Comparison of ENCODE assay signal across 8 cellular contexts in genomic region chr10:45374451-45375052, GRCh38. TPM values are rescaled to one million over a fixed set of nuclear protein-coding genes. Genes with fewer than 3 reads are reported as not detected.
DNase-seq lines count a peak whose midpoint lies in the region; ATAC-seq and TF ChIP-seq lines count a peak whose summit lies in the region.

No MANE protein-coding gene starts in this region.

- peak overlapping the region; percentile 88 for H2AFZ ChIP-seq in KMS-11 (ENCODE audit: low read depth)

- no peak overlapping the region for H3K27ac ChIP-seq in KMS-11
- peak overlapping the region; percentile 89 for H3K27ac ChIP-seq in neutrophil

- H3K9ac ChIP-seq in KMS-11, result no peak overlapping the region; the same call in 1 of the 2 replicates

- peaks cover 53% of the 10 kb centered on the region for H3K27me3 Mint-ChIP-seq in activated T-cell treated with anti-CD3 and anti-CD28 coated beads, Interleukin-2, amount 50 U/mL, for 72 hours (ENCODE audit: low read depth)

- H3K4me1 ChIP-seq in KMS-11 (ENCODE audit: low read depth, poor library complexity, severe bottlenecking), result peaks cover 33% of the 10 kb centered on the region
- H3K4me1 ChIP-seq in neutrophil (ENCODE audit: control insufficient read depth in 1 of 2, insufficient read depth in 1 of 2, low read depth in 1 of 2, low read length in 1 of 2), result peaks cover 57 to 61% of the 10 kb centered on the region in 2 experiments

- peak in 1 of 2 donors; percentile 36 for ATAC-seq in activated T-cell treated with anti-CD3 and anti-CD28 coated beads, Interleukin-2, amount 50 U/mL, for 72 hours (replicated peaks in 1 of 2)
- ATAC-seq in GM21526 (IDR thresholded peaks at IDR 0.05; ENCODE audit: low FRiP score, unreplicated experiment) (no peak), HG02970 (IDR thresholded peaks at IDR 0.05; ENCODE audit: low FRiP score, unreplicated experiment) (no peak)

- peaks cover 0 to 2% of the 10 kb centered on the region in 2 donors for H3K36me3 Mint-ChIP-seq in activated T-cell treated with anti-CD3 and anti-CD28 coated beads, Interleukin-2, amount 50 U/mL, for 72 hours (ENCODE audit: insufficient read depth in 2 of 2)

- H3K9me3 Mint-ChIP-seq in activated T-cell treated with anti-CD3 and anti-CD28 coated beads, Interleukin-2, amount 50 U/mL, for 72 hours, result no peaks in the 10 kb centered on the region

- no peaks in the 10 kb centered on the region for H3K9me3 ChIP-seq in neutrophil

- no peak for TF ChIP-seq CTCF in KMS-11 (conservative IDR thresholded peaks at IDR 0.05; ENCODE audit: low read depth, low read length)
- no peak for TF ChIP-seq CTCF in epithelial cell of esophagus (IDR thresholded peaks at IDR 0.05; ENCODE audit: insufficient read depth, low read depth, low read length, missing control alignments)
- no peak for TF ChIP-seq CTCF in neutrophil (IDR thresholded peaks at IDR 0.05)

- no peak overlapping the region for H3K27ac Mint-ChIP-seq in activated T-cell treated with anti-CD3 and anti-CD28 coated beads, Interleukin-2, amount 50 U/mL, for 72 hours

- DNase-seq in activated T-cell treated with anti-CD3 and anti-CD28 coated beads, Interleukin-2, amount 50 U/mL, for 72 hours, result peak in 1 of 2 donors; percentile 7
- DNase-seq in activated T-cell treated with anti-CD3 and anti-CD28 coated beads for 4 hours, result no peak
- DNase-seq in epithelial cell of esophagus (ENCODE audit: low read depth), result peak; percentile 44
- no peak for DNase-seq in stimulated activated CD4-positive, alpha-beta T cell treated with anti-CD3 and anti-CD28 coated beads, Interleukin-4, amount 100 ng/mL, for 1 hour

- H3K4me3 ChIP-seq in KMS-11 (IDR thresholded peaks at IDR 0.05; ENCODE audit: insufficient read depth, low read depth, low read length) (no peak overlapping the region), epithelial cell of esophagus (ENCODE audit: low read length) (no peak overlapping the region), neutrophil (ENCODE audit: low read depth in 1 of 2, low read length in 1 of 2) (peak overlapping the region; percentile 90 to 99)

- peak overlapping the region; percentile 64 to 70 for H3K4me3 Mint-ChIP-seq in activated T-cell treated with anti-CD3 and anti-CD28 coated beads, Interleukin-2, amount 50 U/mL, for 72 hours

- H3K4me2 ChIP-seq in KMS-11, result peak overlapping the region; percentile 80

- H3K36me3 ChIP-seq in KMS-11 (ENCODE audit: insufficient read depth), result no peaks in the 10 kb centered on the region
- peaks cover 11% of the 10 kb centered on the region for H3K36me3 ChIP-seq in neutrophil

- peaks cover 18% of the 10 kb centered on the region for H3K4me1 Mint-ChIP-seq in activated T-cell treated with anti-CD3 and anti-CD28 coated beads, Interleukin-2, amount 50 U/mL, for 72 hours (ENCODE audit: low read depth)

- no peaks in the 10 kb centered on the region for H3K79me2 ChIP-seq in KMS-11 (ENCODE audit: insufficient read depth, low read depth)

- H3K27me3 ChIP-seq in KMS-11 (ENCODE audit: insufficient read depth, low read depth) (no peaks in the 10 kb centered on the region; the same call in 1 of the 2 replicates), neutrophil (peaks cover 38% of the 10 kb centered on the region)

- H4K20me1 ChIP-seq in KMS-11 (ENCODE audit: insufficient read depth), result no peaks in the 10 kb centered on the region

RNA-seq across cellular contexts. Expression of gene ALOX5, which starts 0.5 kb away (rescaled TPM):
- total RNA-seq in activated T-cell treated with anti-CD3 and anti-CD28 coated beads, Interleukin-2, amount 50 U/mL, for 72 hours, result 1 to 10 TPM; 1.5 to 4.0 TPM

RNA-seq across cellular contexts. Expression of gene OR13A1, which starts 59.1 kb away (rescaled TPM):
- total RNA-seq in activated T-cell treated with anti-CD3 and anti-CD28 coated beads, Interleukin-2, amount 50 U/mL, for 72 hours, result not detected

Comparison
In these comparisons a context has a peak if more than half of its experiments do, and no peak if none do; other contexts are left out.
1. H3K4me3 ChIP-seq: peak in neutrophil (2 of 2); none in KMS-11 (single experiment) and epithelial cell of esophagus (single experiment).